In the genomic region with DNA sequence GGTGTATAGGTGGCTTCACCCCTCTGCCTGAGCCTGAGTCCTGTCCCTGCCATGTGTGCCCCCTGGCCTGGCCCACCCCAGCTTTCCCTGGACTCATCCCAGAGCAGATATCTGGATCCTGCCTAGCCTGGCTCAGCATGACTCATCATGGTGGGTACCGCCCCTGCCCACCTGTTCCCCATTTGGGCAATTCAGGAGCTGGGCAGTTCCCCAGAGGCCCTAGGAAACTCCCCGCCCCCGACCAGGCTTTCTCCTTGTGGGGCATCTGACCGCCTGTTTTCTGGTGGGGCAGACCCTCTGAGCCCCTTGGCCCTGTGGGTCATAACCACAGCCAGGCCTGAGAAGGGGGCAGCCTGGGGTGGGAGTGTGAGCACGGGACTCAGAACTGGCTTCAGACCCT, we compare ENCODE assay signal across 1 cellular context.
TF ChIP-seq lines count a peak whose summit lies in the region.

No MANE protein-coding gene starts in this region.

TF ChIP-seq in H1, 55 proteins besides CTCF, POLR2A, EP300 and RAD21:
- TF ChIP-seq SAP30 (IDR thresholded peaks at IDR 0.05; ENCODE audit: insufficient read depth, insufficient replicate concordance, low read length) (no peak), BACH1 (IDR thresholded peaks at IDR 0.05; ENCODE audit: low read length) (0 out of 2 replicates have a peak, but pooled peaks have one; percentile 12), NRF1 (IDR thresholded peaks at IDR 0.05; ENCODE audit: low read depth, low read length) (no peak)
